In the genomic region with DNA sequence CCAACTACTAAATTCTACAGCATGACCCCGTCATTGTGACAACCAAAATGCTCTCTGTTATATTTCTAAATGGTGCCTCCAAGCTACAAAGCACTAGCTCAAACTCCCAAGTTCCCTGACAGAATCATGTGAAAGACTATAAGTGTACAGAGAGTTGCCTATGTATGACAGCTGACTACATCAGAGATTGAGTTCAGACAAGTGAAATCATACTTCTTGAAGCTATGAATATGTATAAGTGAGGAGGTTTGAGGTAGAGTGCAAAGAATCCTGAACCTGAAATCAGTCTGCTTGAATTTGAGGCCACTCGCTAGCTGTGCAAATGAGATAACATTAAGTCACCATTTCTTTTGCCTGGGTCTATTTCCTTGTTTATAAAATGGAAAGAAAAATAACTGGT, we compare ENCODE assay signal across 1 cellular context.
TF ChIP-seq lines count a peak whose summit lies in the region.

No MANE protein-coding gene starts in this region.

TF ChIP-seq in GM23338, 12 proteins besides CTCF, POLR2A, EP300 and RAD21 (continued from another document):
- TF ChIP-seq, protein P1, sequence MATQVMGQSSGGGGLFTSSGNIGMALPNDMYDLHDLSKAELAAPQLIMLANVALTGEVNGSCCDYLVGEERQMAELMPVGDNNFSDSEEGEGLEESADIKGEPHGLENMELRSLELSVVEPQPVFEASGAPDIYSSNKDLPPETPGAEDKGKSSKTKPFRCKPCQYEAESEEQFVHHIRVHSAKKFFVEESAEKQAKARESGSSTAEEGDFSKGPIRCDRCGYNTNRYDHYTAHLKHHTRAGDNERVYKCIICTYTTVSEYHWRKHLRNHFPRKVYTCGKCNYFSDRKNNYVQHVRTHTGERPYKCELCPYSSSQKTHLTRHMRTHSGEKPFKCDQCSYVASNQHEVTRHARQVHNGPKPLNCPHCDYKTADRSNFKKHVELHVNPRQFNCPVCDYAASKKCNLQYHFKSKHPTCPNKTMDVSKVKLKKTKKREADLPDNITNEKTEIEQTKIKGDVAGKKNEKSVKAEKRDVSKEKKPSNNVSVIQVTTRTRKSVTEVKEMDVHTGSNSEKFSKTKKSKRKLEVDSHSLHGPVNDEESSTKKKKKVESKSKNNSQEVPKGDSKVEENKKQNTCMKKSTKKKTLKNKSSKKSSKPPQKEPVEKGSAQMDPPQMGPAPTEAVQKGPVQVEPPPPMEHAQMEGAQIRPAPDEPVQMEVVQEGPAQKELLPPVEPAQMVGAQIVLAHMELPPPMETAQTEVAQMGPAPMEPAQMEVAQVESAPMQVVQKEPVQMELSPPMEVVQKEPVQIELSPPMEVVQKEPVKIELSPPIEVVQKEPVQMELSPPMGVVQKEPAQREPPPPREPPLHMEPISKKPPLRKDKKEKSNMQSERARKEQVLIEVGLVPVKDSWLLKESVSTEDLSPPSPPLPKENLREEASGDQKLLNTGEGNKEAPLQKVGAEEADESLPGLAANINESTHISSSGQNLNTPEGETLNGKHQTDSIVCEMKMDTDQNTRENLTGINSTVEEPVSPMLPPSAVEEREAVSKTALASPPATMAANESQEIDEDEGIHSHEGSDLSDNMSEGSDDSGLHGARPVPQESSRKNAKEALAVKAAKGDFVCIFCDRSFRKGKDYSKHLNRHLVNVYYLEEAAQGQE (IDR thresholded peaks at IDR 0.05; ENCODE audit: unreplicated experiment): no peak
- TF ChIP-seq, protein P2, sequence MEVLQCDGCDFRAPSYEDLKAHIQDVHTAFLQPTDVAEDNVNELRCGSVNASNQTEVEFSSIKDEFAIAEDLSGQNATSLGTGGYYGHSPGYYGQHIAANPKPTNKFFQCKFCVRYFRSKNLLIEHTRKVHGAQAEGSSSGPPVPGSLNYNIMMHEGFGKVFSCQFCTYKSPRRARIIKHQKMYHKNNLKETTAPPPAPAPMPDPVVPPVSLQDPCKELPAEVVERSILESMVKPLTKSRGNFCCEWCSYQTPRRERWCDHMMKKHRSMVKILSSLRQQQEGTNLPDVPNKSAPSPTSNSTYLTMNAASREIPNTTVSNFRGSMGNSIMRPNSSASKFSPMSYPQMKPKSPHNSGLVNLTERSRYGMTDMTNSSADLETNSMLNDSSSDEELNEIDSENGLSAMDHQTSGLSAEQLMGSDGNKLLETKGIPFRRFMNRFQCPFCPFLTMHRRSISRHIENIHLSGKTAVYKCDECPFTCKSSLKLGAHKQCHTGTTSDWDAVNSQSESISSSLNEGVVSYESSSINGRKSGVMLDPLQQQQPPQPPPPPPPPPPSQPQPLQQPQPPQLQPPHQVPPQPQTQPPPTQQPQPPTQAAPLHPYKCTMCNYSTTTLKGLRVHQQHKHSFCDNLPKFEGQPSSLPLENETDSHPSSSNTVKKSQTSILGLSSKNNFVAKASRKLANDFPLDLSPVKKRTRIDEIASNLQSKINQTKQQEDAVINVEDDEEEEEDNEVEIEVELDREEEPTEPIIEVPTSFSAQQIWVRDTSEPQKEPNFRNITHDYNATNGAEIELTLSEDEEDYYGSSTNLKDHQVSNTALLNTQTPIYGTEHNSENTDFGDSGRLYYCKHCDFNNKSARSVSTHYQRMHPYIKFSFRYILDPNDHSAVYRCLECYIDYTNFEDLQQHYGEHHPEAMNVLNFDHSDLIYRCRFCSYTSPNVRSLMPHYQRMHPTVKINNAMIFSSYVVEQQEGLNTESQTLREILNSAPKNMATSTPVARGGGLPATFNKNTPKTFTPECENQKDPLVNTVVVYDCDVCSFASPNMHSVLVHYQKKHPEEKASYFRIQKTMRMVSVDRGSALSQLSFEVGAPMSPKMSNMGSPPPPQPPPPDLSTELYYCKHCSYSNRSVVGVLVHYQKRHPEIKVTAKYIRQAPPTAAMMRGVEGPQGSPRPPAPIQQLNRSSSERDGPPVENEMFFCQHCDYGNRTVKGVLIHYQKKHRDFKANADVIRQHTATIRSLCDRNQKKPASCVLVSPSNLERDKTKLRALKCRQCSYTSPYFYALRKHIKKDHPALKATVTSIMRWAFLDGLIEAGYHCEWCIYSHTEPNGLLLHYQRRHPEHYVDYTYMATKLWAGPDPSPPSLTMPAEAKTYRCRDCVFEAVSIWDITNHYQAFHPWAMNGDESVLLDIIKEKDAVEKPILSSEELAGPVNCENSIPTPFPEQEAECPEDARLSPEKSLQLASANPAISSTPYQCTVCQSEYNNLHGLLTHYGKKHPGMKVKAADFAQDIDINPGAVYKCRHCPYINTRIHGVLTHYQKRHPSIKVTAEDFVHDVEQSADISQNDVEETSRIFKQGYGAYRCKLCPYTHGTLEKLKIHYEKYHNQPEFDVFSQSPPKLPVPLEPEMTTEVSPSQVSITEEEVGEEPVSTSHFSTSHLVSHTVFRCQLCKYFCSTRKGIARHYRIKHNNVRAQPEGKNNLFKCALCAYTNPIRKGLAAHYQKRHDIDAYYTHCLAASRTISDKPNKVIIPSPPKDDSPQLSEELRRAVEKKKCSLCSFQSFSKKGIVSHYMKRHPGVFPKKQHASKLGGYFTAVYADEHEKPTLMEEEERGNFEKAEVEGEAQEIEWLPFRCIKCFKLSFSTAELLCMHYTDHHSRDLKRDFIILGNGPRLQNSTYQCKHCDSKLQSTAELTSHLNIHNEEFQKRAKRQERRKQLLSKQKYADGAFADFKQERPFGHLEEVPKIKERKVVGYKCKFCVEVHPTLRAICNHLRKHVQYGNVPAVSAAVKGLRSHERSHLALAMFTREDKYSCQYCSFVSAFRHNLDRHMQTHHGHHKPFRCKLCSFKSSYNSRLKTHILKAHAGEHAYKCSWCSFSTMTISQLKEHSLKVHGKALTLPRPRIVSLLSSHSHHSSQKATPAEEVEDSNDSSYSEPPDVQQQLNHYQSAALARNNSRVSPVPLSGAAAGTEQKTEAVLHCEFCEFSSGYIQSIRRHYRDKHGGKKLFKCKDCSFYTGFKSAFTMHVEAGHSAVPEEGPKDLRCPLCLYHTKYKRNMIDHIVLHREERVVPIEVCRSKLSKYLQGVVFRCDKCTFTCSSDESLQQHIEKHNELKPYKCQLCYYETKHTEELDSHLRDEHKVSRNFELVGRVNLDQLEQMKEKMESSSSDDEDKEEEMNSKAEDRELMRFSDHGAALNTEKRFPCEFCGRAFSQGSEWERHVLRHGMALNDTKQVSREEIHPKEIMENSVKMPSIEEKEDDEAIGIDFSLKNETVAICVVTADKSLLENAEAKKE (CRISPR knock-in tag; IDR thresholded peaks at IDR 0.05): no peak
- no peak for TF ChIP-seq CREB1 (CRISPR knock-in tag; IDR thresholded peaks at IDR 0.05; ENCODE audit: low read depth)
- TF ChIP-seq ZNF114 (CRISPR knock-in tag; IDR thresholded peaks at IDR 0.05): no peak
- no peak for TF ChIP-seq NANOG (IDR thresholded peaks at IDR 0.05; ENCODE audit: borderline replicate concordance)
- TF ChIP-seq EZH2 (IDR thresholded peaks at IDR 0.05; ENCODE audit: low read depth, unreplicated experiment): no peak
- TF ChIP-seq, protein P3, sequence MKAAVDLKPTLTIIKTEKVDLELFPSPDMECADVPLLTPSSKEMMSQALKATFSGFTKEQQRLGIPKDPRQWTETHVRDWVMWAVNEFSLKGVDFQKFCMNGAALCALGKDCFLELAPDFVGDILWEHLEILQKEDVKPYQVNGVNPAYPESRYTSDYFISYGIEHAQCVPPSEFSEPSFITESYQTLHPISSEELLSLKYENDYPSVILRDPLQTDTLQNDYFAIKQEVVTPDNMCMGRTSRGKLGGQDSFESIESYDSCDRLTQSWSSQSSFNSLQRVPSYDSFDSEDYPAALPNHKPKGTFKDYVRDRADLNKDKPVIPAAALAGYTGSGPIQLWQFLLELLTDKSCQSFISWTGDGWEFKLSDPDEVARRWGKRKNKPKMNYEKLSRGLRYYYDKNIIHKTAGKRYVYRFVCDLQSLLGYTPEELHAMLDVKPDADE (IDR thresholded peaks at IDR 0.05): no peak
- no peak for TF ChIP-seq JUNB (IDR thresholded peaks at IDR 0.05; ENCODE audit: unreplicated experiment)
